In the genomic region with DNA sequence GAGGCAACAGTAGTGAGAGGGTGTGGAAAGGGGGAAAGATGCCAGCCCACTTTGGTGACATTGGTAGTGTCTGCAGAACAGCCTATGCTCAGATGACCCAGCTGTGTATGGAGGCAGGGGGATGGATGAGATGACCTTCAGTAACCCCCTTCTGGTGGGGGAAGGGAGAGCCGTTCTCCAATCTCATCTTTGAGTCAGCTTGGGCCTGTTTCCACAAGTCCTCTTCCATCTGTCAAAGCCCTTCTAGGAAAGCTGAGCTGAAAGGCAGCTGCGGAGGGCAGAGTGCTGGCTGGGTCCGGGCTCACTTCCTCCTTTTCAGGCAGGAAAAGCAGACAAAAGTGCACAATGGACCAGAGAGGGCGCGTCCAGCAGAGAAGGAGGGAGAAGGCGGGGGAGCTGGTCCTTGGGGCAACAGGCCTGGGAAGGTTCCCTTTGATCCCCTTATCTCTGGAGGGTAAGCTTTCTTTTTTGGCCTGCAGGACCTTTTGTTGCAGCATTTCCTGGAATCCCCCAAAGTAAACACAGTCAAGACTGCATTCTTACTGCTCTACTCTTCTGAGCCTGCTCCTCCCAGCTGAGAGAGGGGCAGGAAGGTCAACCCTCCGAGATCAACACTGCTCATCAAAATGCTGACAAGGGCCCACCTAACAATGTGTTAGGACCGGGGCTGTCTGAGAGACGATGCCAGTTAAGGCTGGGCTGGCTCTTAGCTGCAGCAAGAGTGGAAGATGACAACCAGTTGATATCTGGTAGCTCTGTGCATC, we compare ENCODE assay signal across 1 cellular context.
TF ChIP-seq lines count a peak whose summit lies in the region.

No MANE protein-coding gene starts in this region.

TF ChIP-seq in HepG2, 621 proteins besides CTCF, POLR2A, EP300 and RAD21 (continued from another document and continues in another):
- TF ChIP-seq, protein P1, sequence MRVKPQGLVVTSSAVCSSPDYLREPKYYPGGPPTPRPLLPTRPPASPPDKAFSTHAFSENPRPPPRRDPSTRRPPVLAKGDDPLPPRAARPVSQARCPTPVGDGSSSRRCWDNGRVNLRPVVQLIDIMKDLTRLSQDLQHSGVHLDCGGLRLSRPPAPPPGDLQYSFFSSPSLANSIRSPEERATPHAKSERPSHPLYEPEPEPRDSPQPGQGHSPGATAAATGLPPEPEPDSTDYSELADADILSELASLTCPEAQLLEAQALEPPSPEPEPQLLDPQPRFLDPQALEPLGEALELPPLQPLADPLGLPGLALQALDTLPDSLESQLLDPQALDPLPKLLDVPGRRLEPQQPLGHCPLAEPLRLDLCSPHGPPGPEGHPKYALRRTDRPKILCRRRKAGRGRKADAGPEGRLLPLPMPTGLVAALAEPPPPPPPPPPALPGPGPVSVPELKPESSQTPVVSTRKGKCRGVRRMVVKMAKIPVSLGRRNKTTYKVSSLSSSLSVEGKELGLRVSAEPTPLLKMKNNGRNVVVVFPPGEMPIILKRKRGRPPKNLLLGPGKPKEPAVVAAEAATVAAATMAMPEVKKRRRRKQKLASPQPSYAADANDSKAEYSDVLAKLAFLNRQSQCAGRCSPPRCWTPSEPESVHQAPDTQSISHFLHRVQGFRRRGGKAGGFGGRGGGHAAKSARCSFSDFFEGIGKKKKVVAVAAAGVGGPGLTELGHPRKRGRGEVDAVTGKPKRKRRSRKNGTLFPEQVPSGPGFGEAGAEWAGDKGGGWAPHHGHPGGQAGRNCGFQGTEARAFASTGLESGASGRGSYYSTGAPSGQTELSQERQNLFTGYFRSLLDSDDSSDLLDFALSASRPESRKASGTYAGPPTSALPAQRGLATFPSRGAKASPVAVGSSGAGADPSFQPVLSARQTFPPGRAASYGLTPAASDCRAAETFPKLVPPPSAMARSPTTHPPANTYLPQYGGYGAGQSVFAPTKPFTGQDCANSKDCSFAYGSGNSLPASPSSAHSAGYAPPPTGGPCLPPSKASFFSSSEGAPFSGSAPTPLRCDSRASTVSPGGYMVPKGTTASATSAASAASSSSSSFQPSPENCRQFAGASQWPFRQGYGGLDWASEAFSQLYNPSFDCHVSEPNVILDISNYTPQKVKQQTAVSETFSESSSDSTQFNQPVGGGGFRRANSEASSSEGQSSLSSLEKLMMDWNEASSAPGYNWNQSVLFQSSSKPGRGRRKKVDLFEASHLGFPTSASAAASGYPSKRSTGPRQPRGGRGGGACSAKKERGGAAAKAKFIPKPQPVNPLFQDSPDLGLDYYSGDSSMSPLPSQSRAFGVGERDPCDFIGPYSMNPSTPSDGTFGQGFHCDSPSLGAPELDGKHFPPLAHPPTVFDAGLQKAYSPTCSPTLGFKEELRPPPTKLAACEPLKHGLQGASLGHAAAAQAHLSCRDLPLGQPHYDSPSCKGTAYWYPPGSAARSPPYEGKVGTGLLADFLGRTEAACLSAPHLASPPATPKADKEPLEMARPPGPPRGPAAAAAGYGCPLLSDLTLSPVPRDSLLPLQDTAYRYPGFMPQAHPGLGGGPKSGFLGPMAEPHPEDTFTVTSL (CRISPR knock-in tag; IDR thresholded peaks at IDR 0.05; ENCODE audit: borderline replicate concordance): 0 out of 2 replicates have a peak, but pooled peaks have one; percentile 14
- peak; percentile 89 for TF ChIP-seq HDAC2 (CRISPR knock-in tag; IDR thresholded peaks at IDR 0.05)
- TF ChIP-seq ZBTB21 (CRISPR knock-in tag; IDR thresholded peaks at IDR 0.05): no peak
- TF ChIP-seq ZNF501 (CRISPR knock-in tag; IDR thresholded peaks at IDR 0.05): no peak; the same call in 1 of the 2 replicates
- no peak for TF ChIP-seq ZFP62 (CRISPR knock-in tag; IDR thresholded peaks at IDR 0.05)
- peak; percentile 91 for TF ChIP-seq HOXD1 (CRISPR knock-in tag; IDR thresholded peaks at IDR 0.05)
- TF ChIP-seq, protein P2, sequence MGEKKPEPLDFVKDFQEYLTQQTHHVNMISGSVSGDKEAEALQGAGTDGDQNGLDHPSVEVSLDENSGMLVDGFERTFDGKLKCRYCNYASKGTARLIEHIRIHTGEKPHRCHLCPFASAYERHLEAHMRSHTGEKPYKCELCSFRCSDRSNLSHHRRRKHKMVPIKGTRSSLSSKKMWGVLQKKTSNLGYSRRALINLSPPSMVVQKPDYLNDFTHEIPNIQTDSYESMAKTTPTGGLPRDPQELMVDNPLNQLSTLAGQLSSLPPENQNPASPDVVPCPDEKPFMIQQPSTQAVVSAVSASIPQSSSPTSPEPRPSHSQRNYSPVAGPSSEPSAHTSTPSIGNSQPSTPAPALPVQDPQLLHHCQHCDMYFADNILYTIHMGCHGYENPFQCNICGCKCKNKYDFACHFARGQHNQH (CRISPR knock-in tag; IDR thresholded peaks at IDR 0.05): no peak; the same call in 1 of the 2 replicates
- no peak for TF ChIP-seq ZNF510 (CRISPR knock-in tag; IDR thresholded peaks at IDR 0.05; ENCODE audit: low read depth)
- TF ChIP-seq SAP130 (CRISPR knock-in tag; IDR thresholded peaks at IDR 0.05; ENCODE audit: low read depth): peak; percentile 80
- TF ChIP-seq, protein P3, sequence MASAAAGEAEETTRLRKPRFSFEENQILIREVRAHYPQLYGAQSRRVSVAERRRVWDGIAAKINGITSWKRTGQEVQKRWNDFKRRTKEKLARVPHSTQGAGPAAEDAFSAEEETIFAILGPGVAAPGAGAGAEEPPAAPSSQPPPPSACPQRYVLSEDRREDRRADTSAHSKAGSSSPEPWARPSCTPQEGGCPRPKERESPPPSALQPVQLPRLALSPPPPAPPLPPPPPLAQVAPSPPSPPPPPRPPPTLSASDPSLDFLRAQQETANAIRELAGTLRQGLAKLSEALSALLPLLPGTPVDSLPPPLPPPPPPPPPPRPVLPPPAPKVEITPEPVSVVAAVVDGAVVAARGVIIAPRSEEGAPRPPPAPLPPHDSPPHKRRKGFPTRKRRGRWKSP (CRISPR knock-in tag; IDR thresholded peaks at IDR 0.05): peak; percentile 36
- TF ChIP-seq ZNF777 (CRISPR knock-in tag; IDR thresholded peaks at IDR 0.05): 0 out of 2 replicates have a peak, but pooled peaks have one; percentile 41
- TF ChIP-seq ZNF816 (CRISPR knock-in tag; IDR thresholded peaks at IDR 0.05; ENCODE audit: borderline replicate concordance): no peak
- no peak for TF ChIP-seq ZNF30 (CRISPR knock-in tag; IDR thresholded peaks at IDR 0.05)
- TF ChIP-seq BHLHE40 (IDR thresholded peaks at IDR 0.05; ENCODE audit: low read length): no peak
- peak; percentile 80; the same call in 1 of the 2 replicates for TF ChIP-seq ZFP36L1 (CRISPR knock-in tag; IDR thresholded peaks at IDR 0.05)
- TF ChIP-seq, protein P4, sequence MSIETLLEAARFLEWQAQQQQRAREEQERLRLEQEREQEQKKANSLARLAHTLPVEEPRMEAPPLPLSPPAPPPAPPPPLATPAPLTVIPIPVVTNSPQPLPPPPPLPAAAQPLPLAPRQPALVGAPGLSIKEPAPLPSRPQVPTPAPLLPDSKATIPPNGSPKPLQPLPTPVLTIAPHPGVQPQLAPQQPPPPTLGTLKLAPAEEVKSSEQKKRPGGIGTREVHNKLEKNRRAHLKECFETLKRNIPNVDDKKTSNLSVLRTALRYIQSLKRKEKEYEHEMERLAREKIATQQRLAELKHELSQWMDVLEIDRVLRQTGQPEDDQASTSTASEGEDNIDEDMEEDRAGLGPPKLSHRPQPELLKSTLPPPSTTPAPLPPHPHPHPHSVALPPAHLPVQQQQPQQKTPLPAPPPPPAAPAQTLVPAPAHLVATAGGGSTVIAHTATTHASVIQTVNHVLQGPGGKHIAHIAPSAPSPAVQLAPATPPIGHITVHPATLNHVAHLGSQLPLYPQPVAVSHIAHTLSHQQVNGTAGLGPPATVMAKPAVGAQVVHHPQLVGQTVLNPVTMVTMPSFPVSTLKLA (IDR thresholded peaks at IDR 0.05): no peak
- no peak for TF ChIP-seq ZNF326 (CRISPR knock-in tag; IDR thresholded peaks at IDR 0.05; ENCODE audit: borderline replicate concordance)
- TF ChIP-seq ZNF589 (CRISPR knock-in tag; conservative IDR thresholded peaks at IDR 0.05): no peak
- TF ChIP-seq, protein P5, sequence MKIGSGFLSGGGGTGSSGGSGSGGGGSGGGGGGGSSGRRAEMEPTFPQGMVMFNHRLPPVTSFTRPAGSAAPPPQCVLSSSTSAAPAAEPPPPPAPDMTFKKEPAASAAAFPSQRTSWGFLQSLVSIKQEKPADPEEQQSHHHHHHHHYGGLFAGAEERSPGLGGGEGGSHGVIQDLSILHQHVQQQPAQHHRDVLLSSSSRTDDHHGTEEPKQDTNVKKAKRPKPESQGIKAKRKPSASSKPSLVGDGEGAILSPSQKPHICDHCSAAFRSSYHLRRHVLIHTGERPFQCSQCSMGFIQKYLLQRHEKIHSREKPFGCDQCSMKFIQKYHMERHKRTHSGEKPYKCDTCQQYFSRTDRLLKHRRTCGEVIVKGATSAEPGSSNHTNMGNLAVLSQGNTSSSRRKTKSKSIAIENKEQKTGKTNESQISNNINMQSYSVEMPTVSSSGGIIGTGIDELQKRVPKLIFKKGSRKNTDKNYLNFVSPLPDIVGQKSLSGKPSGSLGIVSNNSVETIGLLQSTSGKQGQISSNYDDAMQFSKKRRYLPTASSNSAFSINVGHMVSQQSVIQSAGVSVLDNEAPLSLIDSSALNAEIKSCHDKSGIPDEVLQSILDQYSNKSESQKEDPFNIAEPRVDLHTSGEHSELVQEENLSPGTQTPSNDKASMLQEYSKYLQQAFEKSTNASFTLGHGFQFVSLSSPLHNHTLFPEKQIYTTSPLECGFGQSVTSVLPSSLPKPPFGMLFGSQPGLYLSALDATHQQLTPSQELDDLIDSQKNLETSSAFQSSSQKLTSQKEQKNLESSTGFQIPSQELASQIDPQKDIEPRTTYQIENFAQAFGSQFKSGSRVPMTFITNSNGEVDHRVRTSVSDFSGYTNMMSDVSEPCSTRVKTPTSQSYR (CRISPR knock-in tag; IDR thresholded peaks at IDR 0.05; ENCODE audit: borderline replicate concordance): peak; percentile 69; the same call in 1 of the 2 replicates
- no peak for TF ChIP-seq NCOA5 (CRISPR knock-in tag; IDR thresholded peaks at IDR 0.05)
- TF ChIP-seq EED (CRISPR knock-in tag; IDR thresholded peaks at IDR 0.05): no peak
- TF ChIP-seq ZNF780A (CRISPR knock-in tag; IDR thresholded peaks at IDR 0.05): no peak
- TF ChIP-seq, protein P6, sequence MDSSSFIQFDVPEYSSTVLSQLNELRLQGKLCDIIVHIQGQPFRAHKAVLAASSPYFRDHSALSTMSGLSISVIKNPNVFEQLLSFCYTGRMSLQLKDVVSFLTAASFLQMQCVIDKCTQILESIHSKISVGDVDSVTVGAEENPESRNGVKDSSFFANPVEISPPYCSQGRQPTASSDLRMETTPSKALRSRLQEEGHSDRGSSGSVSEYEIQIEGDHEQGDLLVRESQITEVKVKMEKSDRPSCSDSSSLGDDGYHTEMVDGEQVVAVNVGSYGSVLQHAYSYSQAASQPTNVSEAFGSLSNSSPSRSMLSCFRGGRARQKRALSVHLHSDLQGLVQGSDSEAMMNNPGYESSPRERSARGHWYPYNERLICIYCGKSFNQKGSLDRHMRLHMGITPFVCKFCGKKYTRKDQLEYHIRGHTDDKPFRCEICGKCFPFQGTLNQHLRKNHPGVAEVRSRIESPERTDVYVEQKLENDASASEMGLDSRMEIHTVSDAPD (CRISPR knock-in tag; IDR thresholded peaks at IDR 0.05): no peak
- TF ChIP-seq, protein P7, sequence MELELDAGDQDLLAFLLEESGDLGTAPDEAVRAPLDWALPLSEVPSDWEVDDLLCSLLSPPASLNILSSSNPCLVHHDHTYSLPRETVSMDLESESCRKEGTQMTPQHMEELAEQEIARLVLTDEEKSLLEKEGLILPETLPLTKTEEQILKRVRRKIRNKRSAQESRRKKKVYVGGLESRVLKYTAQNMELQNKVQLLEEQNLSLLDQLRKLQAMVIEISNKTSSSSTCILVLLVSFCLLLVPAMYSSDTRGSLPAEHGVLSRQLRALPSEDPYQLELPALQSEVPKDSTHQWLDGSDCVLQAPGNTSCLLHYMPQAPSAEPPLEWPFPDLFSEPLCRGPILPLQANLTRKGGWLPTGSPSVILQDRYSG (CRISPR knock-in tag; IDR thresholded peaks at IDR 0.05): no peak
- TF ChIP-seq CCDC6 (CRISPR knock-in tag; IDR thresholded peaks at IDR 0.05): peak; percentile 75
- TF ChIP-seq, protein P8, sequence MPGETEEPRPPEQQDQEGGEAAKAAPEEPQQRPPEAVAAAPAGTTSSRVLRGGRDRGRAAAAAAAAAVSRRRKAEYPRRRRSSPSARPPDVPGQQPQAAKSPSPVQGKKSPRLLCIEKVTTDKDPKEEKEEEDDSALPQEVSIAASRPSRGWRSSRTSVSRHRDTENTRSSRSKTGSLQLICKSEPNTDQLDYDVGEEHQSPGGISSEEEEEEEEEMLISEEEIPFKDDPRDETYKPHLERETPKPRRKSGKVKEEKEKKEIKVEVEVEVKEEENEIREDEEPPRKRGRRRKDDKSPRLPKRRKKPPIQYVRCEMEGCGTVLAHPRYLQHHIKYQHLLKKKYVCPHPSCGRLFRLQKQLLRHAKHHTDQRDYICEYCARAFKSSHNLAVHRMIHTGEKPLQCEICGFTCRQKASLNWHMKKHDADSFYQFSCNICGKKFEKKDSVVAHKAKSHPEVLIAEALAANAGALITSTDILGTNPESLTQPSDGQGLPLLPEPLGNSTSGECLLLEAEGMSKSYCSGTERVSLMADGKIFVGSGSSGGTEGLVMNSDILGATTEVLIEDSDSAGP (CRISPR knock-in tag; IDR thresholded peaks at IDR 0.05; ENCODE audit: borderline replicate concordance): peak; percentile 68
- no peak for TF ChIP-seq ZNF557 (CRISPR knock-in tag; IDR thresholded peaks at IDR 0.05)
- TF ChIP-seq ZNF138 (CRISPR knock-in tag; IDR thresholded peaks at IDR 0.05; ENCODE audit: low read depth): no peak
- no peak for TF ChIP-seq ZFP36 (IDR thresholded peaks at IDR 0.05; ENCODE audit: borderline replicate concordance, low read depth, low read length, partially characterized antibody)
- TF ChIP-seq SRSF1 (optimal IDR thresholded peaks at IDR 0.05; ENCODE audit: low read depth, low read length): no peak
- TF ChIP-seq ZIK1 (CRISPR knock-in tag; IDR thresholded peaks at IDR 0.05; ENCODE audit: borderline replicate concordance, low read depth): no peak
- TF ChIP-seq, protein P9, sequence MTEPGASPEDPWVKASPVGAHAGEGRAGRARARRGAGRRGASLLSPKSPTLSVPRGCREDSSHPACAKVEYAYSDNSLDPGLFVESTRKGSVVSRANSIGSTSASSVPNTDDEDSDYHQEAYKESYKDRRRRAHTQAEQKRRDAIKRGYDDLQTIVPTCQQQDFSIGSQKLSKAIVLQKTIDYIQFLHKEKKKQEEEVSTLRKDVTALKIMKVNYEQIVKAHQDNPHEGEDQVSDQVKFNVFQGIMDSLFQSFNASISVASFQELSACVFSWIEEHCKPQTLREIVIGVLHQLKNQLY (CRISPR knock-in tag; IDR thresholded peaks at IDR 0.05): 0 out of 2 replicates have a peak, but pooled peaks have one; percentile 56
- TF ChIP-seq, protein P10, sequence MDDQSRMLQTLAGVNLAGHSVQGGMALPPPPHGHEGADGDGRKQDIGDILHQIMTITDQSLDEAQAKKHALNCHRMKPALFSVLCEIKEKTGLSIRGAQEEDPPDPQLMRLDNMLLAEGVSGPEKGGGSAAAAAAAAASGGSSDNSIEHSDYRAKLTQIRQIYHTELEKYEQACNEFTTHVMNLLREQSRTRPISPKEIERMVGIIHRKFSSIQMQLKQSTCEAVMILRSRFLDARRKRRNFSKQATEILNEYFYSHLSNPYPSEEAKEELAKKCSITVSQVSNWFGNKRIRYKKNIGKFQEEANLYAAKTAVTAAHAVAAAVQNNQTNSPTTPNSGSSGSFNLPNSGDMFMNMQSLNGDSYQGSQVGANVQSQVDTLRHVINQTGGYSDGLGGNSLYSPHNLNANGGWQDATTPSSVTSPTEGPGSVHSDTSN (CRISPR knock-in tag; IDR thresholded peaks at IDR 0.05; ENCODE audit: borderline replicate concordance): no peak
